17 cellular contexts compared by ENCODE assay signal in genomic region chr20:57451356-57451755, GRCh38.
DNase-seq lines count a peak whose midpoint lies in the region; ATAC-seq and TF ChIP-seq lines count a peak whose summit lies in the region.
"Had no signal": no experiment of that assay in that cellular context is flagged by ENCODE, and none has a peak within 500 bp of the region (broad histone marks: within the 10 kb centered on the region; RNA-seq: fewer than 3 reads in every experiment).

No MANE protein-coding gene starts in this region.

- H3K4me1 ChIP-seq in CD4-positive, alpha-beta memory T cell (ENCODE audit: insufficient read depth, low read length) = peaks cover 39% of the 10 kb centered on the region
- peaks cover 5 to 6% of the 10 kb centered on the region in 2 donors for H3K4me1 ChIP-seq in neuronal stem cell (ENCODE audit: control insufficient read depth in 2 of 2, insufficient read depth in 1 of 2, low read depth in 1 of 2, low read length in 2 of 2)
- H3K4me1 ChIP-seq in GM23338 (ENCODE audit: insufficient read depth) = no peaks in the 10 kb centered on the region
- H3K4me1 ChIP-seq in colonic mucosa = no peaks in the 10 kb centered on the region
- H3K4me1 ChIP-seq: BE2C had no signal

- no peaks in the 10 kb centered on the region for H3F3A ChIP-seq in GM23338 (replicated peaks; ENCODE audit: low read depth)

- H4K91ac ChIP-seq in neuronal stem cell (ENCODE audit: low read depth, low read length, poor library complexity) = no peak overlapping the region

- H2BK12ac ChIP-seq in neuronal stem cell (ENCODE audit: low read length) = no peak overlapping the region

- no peaks in the 10 kb centered on the region for H3K36me3 ChIP-seq in CD4-positive, alpha-beta memory T cell (ENCODE audit: insufficient read depth, low read length)
- H3K36me3 ChIP-seq in neuronal stem cell (replicated peaks in 1 of 2; ENCODE audit: control insufficient read depth in 2 of 2, insufficient read depth in 2 of 2, low read length in 2 of 2) (no peaks in the 10 kb centered on the region), GM23338 (ENCODE audit: insufficient read depth) (no peaks in the 10 kb centered on the region), colonic mucosa (no peaks in the 10 kb centered on the region)
- H3K36me3 ChIP-seq: BE2C, MG63 had no signal

- no peak overlapping the region for H3K14ac ChIP-seq in neuronal stem cell (ENCODE audit: low read length)

- H2BK15ac ChIP-seq in neuronal stem cell (ENCODE audit: low read length) = peak overlapping the region; percentile 13

- H3K9me3 ChIP-seq in CD4-positive, alpha-beta memory T cell (ENCODE audit: control insufficient read depth in 1 of 2, low read length in 2 of 2) = no peaks in the 10 kb centered on the region
- H3K9me3 ChIP-seq in neuronal stem cell (replicated peaks in 1 of 2; ENCODE audit: control insufficient read depth in 2 of 2, insufficient read depth in 1 of 2, low read depth in 1 of 2, low read length in 2 of 2) = peaks cover 0 to 4% of the 10 kb centered on the region in 2 donors
- no peaks in the 10 kb centered on the region for H3K9me3 ChIP-seq in colonic mucosa
- H3K9me3 ChIP-seq: BE2C, MG63, mucosa of descending colon, SK-N-SH had no signal

- peaks cover 0 to 3% (median 0%) of the 10 kb centered on the region in 8 donors for H3K9me3 Mint-ChIP-seq in CD4-positive, alpha-beta memory T cell
- H3K9me3 Mint-ChIP-seq in activated naive CD8-positive, alpha-beta T cell treated with anti-CD3 and anti-CD28 coated beads, Interleukin-2, amount 50 U/mL, for 24 hours = peaks cover 3% of the 10 kb centered on the region
- H3K9me3 Mint-ChIP-seq in GM23338 = no peaks in the 10 kb centered on the region; the same call in 2 of the 3 replicates

- H2BK5ac ChIP-seq in neuronal stem cell (ENCODE audit: low read length) = peak overlapping the region; percentile 30

- no peak overlapping the region for H3K9ac ChIP-seq in neuronal stem cell (ENCODE audit: low read depth, low read length, poor library complexity)
- no peak overlapping the region for H3K9ac ChIP-seq in colonic mucosa (ENCODE audit: low read depth in 2 of 2, low read length in 2 of 2)
- H3K9ac ChIP-seq: SK-N-SH had no signal

- H2BK120ac ChIP-seq in neuronal stem cell (ENCODE audit: low read depth, low read length) = no peak overlapping the region

- H3K23ac ChIP-seq in neuronal stem cell (ENCODE audit: low read depth, low read length, poor library complexity) = no peak overlapping the region

- H4K8ac ChIP-seq in neuronal stem cell (ENCODE audit: low read depth, low read length) = no peak overlapping the region

- no peaks in the 10 kb centered on the region for H3K9me2 ChIP-seq in GM23338 (ENCODE audit: insufficient read depth)
- H3K9me2 ChIP-seq: SK-N-SH had no signal

- peak overlapping the region in 4 of 7 donors; percentile 35 to 81 (median 56) for H3K27ac Mint-ChIP-seq in CD4-positive, alpha-beta memory T cell
- H3K27ac Mint-ChIP-seq in activated naive CD8-positive, alpha-beta T cell treated with anti-CD3 and anti-CD28 coated beads, Interleukin-2, amount 50 U/mL, for 24 hours = peak overlapping the region; percentile 50
- H3K27ac Mint-ChIP-seq in GM23338 = no peak overlapping the region

- H3K4me3 Mint-ChIP-seq in CD4-positive, alpha-beta memory T cell = peak overlapping the region in 3 of 8 donors; percentile 39 to 81 (median 55)
- H3K4me3 Mint-ChIP-seq in activated naive CD8-positive, alpha-beta T cell treated with anti-CD3 and anti-CD28 coated beads, Interleukin-2, amount 50 U/mL, for 24 hours = no peak overlapping the region
- no peak overlapping the region for H3K4me3 Mint-ChIP-seq in GM23338

- H3K4me2 ChIP-seq in neuronal stem cell (ENCODE audit: insufficient read depth, low read length, poor library complexity, severe bottlenecking) = no peak overlapping the region
- H3K4me2 ChIP-seq in GM23338 = no peak overlapping the region
- H3K4me2 ChIP-seq: hepatocyte, SK-N-SH had no signal

- H2AK5ac ChIP-seq in neuronal stem cell (ENCODE audit: low read depth, low read length) = peak overlapping the region; percentile 12

- H3K4me1 Mint-ChIP-seq in CD4-positive, alpha-beta memory T cell = peaks cover 19 to 35% (median 30%) of the 10 kb centered on the region in 4 donors
- H3K4me1 Mint-ChIP-seq in activated naive CD8-positive, alpha-beta T cell treated with anti-CD3 and anti-CD28 coated beads, Interleukin-2, amount 50 U/mL, for 24 hours = peaks cover 30% of the 10 kb centered on the region
- H3K4me1 Mint-ChIP-seq in GM23338 = peaks cover 10% of the 10 kb centered on the region; the same call in 2 of the 3 replicates

- no peaks in the 10 kb centered on the region for H3K27me3 Mint-ChIP-seq in CD4-positive, alpha-beta memory T cell
- no peaks in the 10 kb centered on the region for H3K27me3 Mint-ChIP-seq in activated naive CD8-positive, alpha-beta T cell treated with anti-CD3 and anti-CD28 coated beads, Interleukin-2, amount 50 U/mL, for 24 hours
- H3K27me3 Mint-ChIP-seq in GM23338 (ENCODE audit: insufficient read depth, low read depth, poor library complexity) = peaks cover 7% of the 10 kb centered on the region

- no peak overlapping the region for H3K27ac ChIP-seq in CD4-positive, alpha-beta memory T cell (ENCODE audit: low read depth, low read length)
- no peak overlapping the region for H3K27ac ChIP-seq in neuronal stem cell (replicated peaks; ENCODE audit: low read length)
- H3K27ac ChIP-seq in GM23338 (ENCODE audit: low read depth) = no peak overlapping the region
- H3K27ac ChIP-seq in colonic mucosa = no peak overlapping the region
- H3K27ac ChIP-seq: hepatocyte had no signal

- POLR2A ChIA-PET in CD4-positive, alpha-beta memory T cell (lab: Charles Lee; ENCODE audit: partially characterized antibody) = interaction anchor here (0.8 kb wide), 1 partner anchor 53 kb away, joined by 3 read pairs; no protein-coding TSS in a partner anchor

- intact Hi-C loops in CD4-positive, alpha-beta memory T cell (cut with micrococcal nuclease) = no loop called here
- intact Hi-C loops in colonic mucosa (cut with DNase I) = no loop called here

- ATAC-seq in activated naive CD8-positive, alpha-beta T cell treated with anti-CD3 and anti-CD28 coated beads, Interleukin-2, amount 50 U/mL, for 24 hours = no peak
- no peak for ATAC-seq in GM21515 (IDR thresholded peaks at IDR 0.05; ENCODE audit: unreplicated experiment)
- ATAC-seq in GM23338 = no peak

- H3K4ac ChIP-seq in neuronal stem cell (ENCODE audit: low read length) = no peak overlapping the region

- CTCF ChIA-PET in CD4-positive, alpha-beta memory T cell (lab: Charles Lee; ENCODE audit: partially characterized antibody) = no interaction called here

- H3K79me1 ChIP-seq in neuronal stem cell (ENCODE audit: low read depth, low read length) = no peaks in the 10 kb centered on the region

- no peak for DNase-seq in CD4-positive, alpha-beta memory T cell
- no peak for DNase-seq in Jurkat, Clone E6-1 (ENCODE audit: low read depth, low spot score)
- DNase-seq in activated naive CD8-positive, alpha-beta T cell treated with anti-CD3 and anti-CD28 coated beads, Interleukin-2, amount 50 U/mL, for 24 hours = no peak
- DNase-seq in neuronal stem cell (ENCODE audit: low spot score) (no peak), GM23338 (ENCODE audit: low spot score) (no peak), colonic mucosa (no peak)
- DNase-seq: activated gamma-delta T cell, BE2C, DMS79, kidney glomerular epithelial cell, MG63, mucosa of descending colon, NCI-H1930, NCI-H510A had no signal

- no peaks in the 10 kb centered on the region for H3K79me2 ChIP-seq in GM23338 (replicated peaks; ENCODE audit: insufficient read depth)
- H3K79me2 ChIP-seq: hepatocyte had no signal

- H2AFZ ChIP-seq in neuronal stem cell (ENCODE audit: low read length) (peak overlapping the region; percentile 71), GM23338 (no peak overlapping the region)
- H2AFZ ChIP-seq: hepatocyte had no signal

- no CpG with 5 or more reads among the region's 7 CpGs for WGBS in neuronal stem cell (ENCODE audit: extremely low coverage in 2 of 2, insufficient read length in 2 of 2, insufficient replicate concordance in 1 of 2), 2 donors

- H3K18ac ChIP-seq in neuronal stem cell (ENCODE audit: low read length) = peak overlapping the region; percentile 58

- H3K36me3 Mint-ChIP-seq in CD4-positive, alpha-beta memory T cell = no peaks in the 10 kb centered on the region
- H3K36me3 Mint-ChIP-seq in activated naive CD8-positive, alpha-beta T cell treated with anti-CD3 and anti-CD28 coated beads, Interleukin-2, amount 50 U/mL, for 24 hours (ENCODE audit: low read depth) = no peaks in the 10 kb centered on the region
- H3K36me3 Mint-ChIP-seq in GM23338 (ENCODE audit: low read depth) = no peaks in the 10 kb centered on the region

- TF ChIP-seq CTCF in GM23338 (conservative IDR thresholded peaks at IDR 0.05; ENCODE audit: low read depth in 2 of 2) = no peak
- TF ChIP-seq CTCF in colonic mucosa (IDR thresholded peaks at IDR 0.05) = no peak

- no peak overlapping the region for H3K4me3 ChIP-seq in CD4-positive, alpha-beta memory T cell (ENCODE audit: low read length in 2 of 2)
- H3K4me3 ChIP-seq in Jurkat, Clone E6-1 (ENCODE audit: low read length) = peak overlapping the region; percentile 46
- no peak overlapping the region for H3K4me3 ChIP-seq in neuronal stem cell (ENCODE audit: low read length in 2 of 2)
- no peak overlapping the region for H3K4me3 ChIP-seq in GM23338
- H3K4me3 ChIP-seq in colonic mucosa = no peak overlapping the region
- H3K4me3 ChIP-seq: hepatocyte, MG63, mucosa of descending colon had no signal

- H3K27me3 ChIP-seq in CD4-positive, alpha-beta memory T cell (ENCODE audit: insufficient read depth, low read length) = no peaks in the 10 kb centered on the region
- peaks cover 0 to 32% (median 0%) of the 10 kb centered on the region in 3 experiments for H3K27me3 ChIP-seq in neuronal stem cell (ENCODE audit: control insufficient read depth in 3 of 3, insufficient read depth in 3 of 3, low read depth in 1 of 3, low read length in 3 of 3)
- no peaks in the 10 kb centered on the region for H3K27me3 ChIP-seq in GM23338 (ENCODE audit: insufficient read depth)
- no peaks in the 10 kb centered on the region for H3K27me3 ChIP-seq in colonic mucosa
- H3K27me3 ChIP-seq: BE2C had no signal

- no peaks in the 10 kb centered on the region for H4K20me1 ChIP-seq in GM23338 (replicated peaks; ENCODE audit: insufficient read depth)

TF ChIP-seq in GM23338, 12 proteins besides CTCF, POLR2A, EP300 and RAD21 (continues in another document):
- TF ChIP-seq EZH2 (IDR thresholded peaks at IDR 0.05; ENCODE audit: low read depth, unreplicated experiment) = no peak
- TF ChIP-seq ZNF331 (CRISPR knock-in tag; IDR thresholded peaks at IDR 0.05; ENCODE audit: low read depth) = no peak
- no peak for TF ChIP-seq EZH2phosphoT487 (IDR thresholded peaks at IDR 0.05; ENCODE audit: unreplicated experiment)
